19 cellular contexts compared by ENCODE assay signal in the genomic region with DNA sequence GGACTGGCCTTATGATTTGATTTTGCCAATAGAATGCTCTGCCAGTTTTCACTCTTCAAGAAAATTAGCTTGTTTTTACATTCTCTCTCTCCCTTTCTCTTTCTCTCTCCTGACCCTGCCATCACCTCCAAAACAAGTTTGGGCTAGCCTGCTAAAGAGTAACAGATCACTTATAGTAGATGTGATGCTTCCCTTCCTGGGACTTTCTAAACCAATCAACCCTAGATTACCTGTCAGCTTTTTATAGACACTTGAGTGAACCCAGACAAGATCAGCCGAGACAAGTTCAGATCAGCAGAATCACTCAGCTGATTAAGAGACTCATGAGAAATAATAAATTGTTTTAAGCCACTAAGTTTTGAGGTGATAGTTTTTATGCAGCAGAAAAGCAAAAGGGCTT.
A peak's percentile ranks its signal among the peaks of the same experiment; 100 is the strongest.
DNase-seq lines count a peak whose midpoint lies in the region; ATAC-seq and TF ChIP-seq lines count a peak whose summit lies in the region.
"Had no signal": no experiment of that assay in that cellular context is flagged by ENCODE, and none has a peak within 500 bp of the region (broad histone marks: within the 10 kb centered on the region; RNA-seq: fewer than 3 reads in every experiment).

No MANE protein-coding gene starts in this region.

- H3K9me3 Mint-ChIP-seq in WTC11, result peaks cover 8% of the 10 kb centered on the region; the same call in 1 of the 2 replicates
- H3K9me3 Mint-ChIP-seq in CD4-positive, alpha-beta T cell, result peaks cover 13% of the 10 kb centered on the region

- intact Hi-C loops in CD4-positive, alpha-beta T cell (cut with DNase I, micrococcal nuclease), result no loop called here

- no peak for TF ChIP-seq CTCF in WTC11 (IDR thresholded peaks at IDR 0.05)
- TF ChIP-seq CTCF in CD4-positive, alpha-beta T cell (IDR thresholded peaks at IDR 0.05), result no peak

- no peak overlapping the region for H3K4me2 ChIP-seq in Karpas-422 (ENCODE audit: low read depth, low read length, poor library complexity, severe bottlenecking)

- no peaks in the 10 kb centered on the region for H3K9me2 ChIP-seq in Karpas-422 (replicated peaks; ENCODE audit: insufficient read depth, low read length)

- no peak overlapping the region for H3K9ac ChIP-seq in Karpas-422 (ENCODE audit: low read length)

- DNase-seq in WTC11 (ENCODE audit: low spot score) (no peak), kidney tubule cell (ENCODE audit: low spot score) (peak; percentile 6), Karpas-422 (no peak), kidney glomerular epithelial cell (lab: John Stamatoyannopoulos, UW) (no peak)
- no peak for DNase-seq in CD4-positive, alpha-beta T cell
- no peak for DNase-seq in stimulated activated naive CD8-positive, alpha-beta T cell treated with anti-CD3 and anti-CD28 coated beads, Interleukin-15, Interleukin-2, amounts not matched to agents 100 U/mL and 50 U/mL, for 24 hours
- DNase-seq: DMS53, Kasumi-1, NCI-H1417, NCI-H1930, NCI-H2171 treated with DMSO at 0.1 percent for 48 hours, NCI-H748 treated with DMSO at 0.1 percent for 48 hours, PC-3, SW 1271 had no signal

- H3K4me1 Mint-ChIP-seq in WTC11, result peaks cover 2% of the 10 kb centered on the region; the same call in 1 of the 2 replicates
- H3K4me1 Mint-ChIP-seq in CD4-positive, alpha-beta T cell (ENCODE audit: low read depth), result no peaks in the 10 kb centered on the region

- no peaks in the 10 kb centered on the region for H3K36me3 Mint-ChIP-seq in WTC11
- H3K36me3 Mint-ChIP-seq in CD4-positive, alpha-beta T cell (ENCODE audit: low read depth), result no peaks in the 10 kb centered on the region

- no peak overlapping the region for H3K4me3 Mint-ChIP-seq in WTC11
- no peak overlapping the region for H3K4me3 Mint-ChIP-seq in CD4-positive, alpha-beta T cell

- no peaks in the 10 kb centered on the region for H4K20me1 ChIP-seq in Karpas-422 (ENCODE audit: insufficient read depth, low read depth, low read length)

- POLR2A ChIA-PET in WTC11 (lab: Charles Lee), result no interaction called here
- POLR2A ChIA-PET in CD4-positive, alpha-beta T cell (lab: Charles Lee), result no interaction called here

- H3K79me2 ChIP-seq in Karpas-422 (ENCODE audit: low read length), result no peaks in the 10 kb centered on the region

- H3K27ac ChIP-seq in Karpas-422 (ENCODE audit: low read length), result no peak overlapping the region
- no peak overlapping the region for H3K27ac ChIP-seq in CD4-positive, alpha-beta T cell (ENCODE audit: low read depth, low read length)
- H3K27ac ChIP-seq: RWPE1, SJSA1 had no signal

- H3K27ac Mint-ChIP-seq in WTC11, result peak overlapping the region; percentile 74
- H3K27ac Mint-ChIP-seq in CD4-positive, alpha-beta T cell, result no peak overlapping the region

- no peaks in the 10 kb centered on the region for H3K36me3 ChIP-seq in Karpas-422 (ENCODE audit: insufficient read depth, low read length)
- H3K36me3 ChIP-seq: SJSA1 had no signal

- no peak overlapping the region for H3K4me3 ChIP-seq in Karpas-422 (ENCODE audit: low read length)
- H3K4me3 ChIP-seq: SJSA1 had no signal

- no peaks in the 10 kb centered on the region for H3K4me1 ChIP-seq in Karpas-422 (ENCODE audit: low read length)
- H3K4me1 ChIP-seq: SJSA1 had no signal

- ATAC-seq in GM18907 (IDR thresholded peaks at IDR 0.05; ENCODE audit: unreplicated experiment) (peak; percentile 52), HG03378 (IDR thresholded peaks at IDR 0.05; ENCODE audit: unreplicated experiment) (peak; percentile 73), WTC11 (no peak)
- ATAC-seq in CD4-positive, alpha-beta T cell (ENCODE audit: poor library complexity), result no peak
- no peak for ATAC-seq in stimulated activated naive CD8-positive, alpha-beta T cell treated with anti-CD3 and anti-CD28 coated beads, Interleukin-15, Interleukin-2, amounts not matched to agents 100 U/mL and 50 U/mL, for 24 hours
- ATAC-seq: HCT116, PC-3 had no signal

- CTCF ChIA-PET in WTC11 (lab: Charles Lee), result no interaction called here
- CTCF ChIA-PET in CD4-positive, alpha-beta T cell (lab: Charles Lee), result no interaction called here

- H2AFZ ChIP-seq in Karpas-422 (ENCODE audit: low read length), result no peak overlapping the region

- H3K9me3 ChIP-seq in Karpas-422 (ENCODE audit: low read length), result peaks cover 3% of the 10 kb centered on the region
- peaks cover 6% of the 10 kb centered on the region for H3K9me3 ChIP-seq in CD4-positive, alpha-beta T cell (ENCODE audit: control insufficient read depth, low read length)
- H3K9me3 ChIP-seq: SJSA1 had no signal

- H3K27me3 Mint-ChIP-seq in WTC11 (ENCODE audit: low read depth), result no peaks in the 10 kb centered on the region
- H3K27me3 Mint-ChIP-seq in CD4-positive, alpha-beta T cell, result no peaks in the 10 kb centered on the region

- no peaks in the 10 kb centered on the region for H3K27me3 ChIP-seq in Karpas-422 (ENCODE audit: low read length)
- no peaks in the 10 kb centered on the region for H3K27me3 ChIP-seq in CD4-positive, alpha-beta T cell (ENCODE audit: control insufficient read depth, insufficient read depth, low read length)
- H3K27me3 ChIP-seq: SJSA1 had no signal

TF ChIP-seq in WTC11, 78 proteins besides CTCF, POLR2A, EP300 and RAD21:
- TF ChIP-seq MXD4 (CRISPR knock-in tag; IDR thresholded peaks at IDR 0.05; ENCODE audit: borderline replicate concordance) (no peak), OVOL2 (CRISPR knock-in tag; IDR thresholded peaks at IDR 0.05; ENCODE audit: borderline replicate concordance) (no peak), RELA (CRISPR knock-in tag; IDR thresholded peaks at IDR 0.05; ENCODE audit: borderline replicate concordance) (no peak), ZNF232 (CRISPR knock-in tag; IDR thresholded peaks at IDR 0.05) (no peak), GRHL2 (CRISPR knock-in tag; IDR thresholded peaks at IDR 0.05; ENCODE audit: insufficient replicate concordance, severe bottlenecking) (no peak), IRF2 (CRISPR knock-in tag; IDR thresholded peaks at IDR 0.05; ENCODE audit: borderline replicate concordance, low read depth) (no peak), ETV6 (CRISPR knock-in tag; IDR thresholded peaks at IDR 0.05) (no peak), ESRRA (CRISPR knock-in tag; IDR thresholded peaks at IDR 0.05; ENCODE audit: borderline replicate concordance) (no peak), ELF4 (CRISPR knock-in tag; IDR thresholded peaks at IDR 0.05; ENCODE audit: low read depth) (no peak), TEAD4 (CRISPR knock-in tag; IDR thresholded peaks at IDR 0.05) (no peak), MYBL2 (CRISPR knock-in tag; IDR thresholded peaks at IDR 0.05) (no peak), RORB (CRISPR knock-in tag; IDR thresholded peaks at IDR 0.05) (no peak), KAT7 (CRISPR knock-in tag; IDR thresholded peaks at IDR 0.05; ENCODE audit: borderline replicate concordance) (no peak), JAZF1 (CRISPR knock-in tag; IDR thresholded peaks at IDR 0.05) (no peak)
- TF ChIP-seq, protein P1, sequence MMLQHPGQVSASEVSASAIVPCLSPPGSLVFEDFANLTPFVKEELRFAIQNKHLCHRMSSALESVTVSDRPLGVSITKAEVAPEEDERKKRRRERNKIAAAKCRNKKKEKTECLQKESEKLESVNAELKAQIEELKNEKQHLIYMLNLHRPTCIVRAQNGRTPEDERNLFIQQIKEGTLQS (CRISPR knock-in tag; conservative IDR thresholded peaks at IDR 0.05), result no peak
- TF ChIP-seq, protein P2, sequence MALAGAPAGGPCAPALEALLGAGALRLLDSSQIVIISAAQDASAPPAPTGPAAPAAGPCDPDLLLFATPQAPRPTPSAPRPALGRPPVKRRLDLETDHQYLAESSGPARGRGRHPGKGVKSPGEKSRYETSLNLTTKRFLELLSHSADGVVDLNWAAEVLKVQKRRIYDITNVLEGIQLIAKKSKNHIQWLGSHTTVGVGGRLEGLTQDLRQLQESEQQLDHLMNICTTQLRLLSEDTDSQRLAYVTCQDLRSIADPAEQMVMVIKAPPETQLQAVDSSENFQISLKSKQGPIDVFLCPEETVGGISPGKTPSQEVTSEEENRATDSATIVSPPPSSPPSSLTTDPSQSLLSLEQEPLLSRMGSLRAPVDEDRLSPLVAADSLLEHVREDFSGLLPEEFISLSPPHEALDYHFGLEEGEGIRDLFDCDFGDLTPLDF (CRISPR knock-in tag; IDR thresholded peaks at IDR 0.05), result no peak
- TF ChIP-seq, protein P3, sequence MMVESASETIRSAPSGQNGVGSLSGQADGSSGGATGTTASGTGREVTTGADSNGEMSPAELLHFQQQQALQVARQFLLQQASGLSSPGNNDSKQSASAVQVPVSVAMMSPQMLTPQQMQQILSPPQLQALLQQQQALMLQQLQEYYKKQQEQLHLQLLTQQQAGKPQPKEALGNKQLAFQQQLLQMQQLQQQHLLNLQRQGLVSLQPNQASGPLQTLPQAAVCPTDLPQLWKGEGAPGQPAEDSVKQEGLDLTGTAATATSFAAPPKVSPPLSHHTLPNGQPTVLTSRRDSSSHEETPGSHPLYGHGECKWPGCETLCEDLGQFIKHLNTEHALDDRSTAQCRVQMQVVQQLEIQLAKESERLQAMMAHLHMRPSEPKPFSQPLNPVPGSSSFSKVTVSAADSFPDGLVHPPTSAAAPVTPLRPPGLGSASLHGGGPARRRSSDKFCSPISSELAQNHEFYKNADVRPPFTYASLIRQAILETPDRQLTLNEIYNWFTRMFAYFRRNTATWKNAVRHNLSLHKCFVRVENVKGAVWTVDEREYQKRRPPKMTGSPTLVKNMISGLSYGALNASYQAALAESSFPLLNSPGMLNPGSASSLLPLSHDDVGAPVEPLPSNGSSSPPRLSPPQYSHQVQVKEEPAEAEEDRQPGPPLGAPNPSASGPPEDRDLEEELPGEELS (CRISPR knock-in tag; IDR thresholded peaks at IDR 0.05), result no peak
- TF ChIP-seq, protein P4, sequence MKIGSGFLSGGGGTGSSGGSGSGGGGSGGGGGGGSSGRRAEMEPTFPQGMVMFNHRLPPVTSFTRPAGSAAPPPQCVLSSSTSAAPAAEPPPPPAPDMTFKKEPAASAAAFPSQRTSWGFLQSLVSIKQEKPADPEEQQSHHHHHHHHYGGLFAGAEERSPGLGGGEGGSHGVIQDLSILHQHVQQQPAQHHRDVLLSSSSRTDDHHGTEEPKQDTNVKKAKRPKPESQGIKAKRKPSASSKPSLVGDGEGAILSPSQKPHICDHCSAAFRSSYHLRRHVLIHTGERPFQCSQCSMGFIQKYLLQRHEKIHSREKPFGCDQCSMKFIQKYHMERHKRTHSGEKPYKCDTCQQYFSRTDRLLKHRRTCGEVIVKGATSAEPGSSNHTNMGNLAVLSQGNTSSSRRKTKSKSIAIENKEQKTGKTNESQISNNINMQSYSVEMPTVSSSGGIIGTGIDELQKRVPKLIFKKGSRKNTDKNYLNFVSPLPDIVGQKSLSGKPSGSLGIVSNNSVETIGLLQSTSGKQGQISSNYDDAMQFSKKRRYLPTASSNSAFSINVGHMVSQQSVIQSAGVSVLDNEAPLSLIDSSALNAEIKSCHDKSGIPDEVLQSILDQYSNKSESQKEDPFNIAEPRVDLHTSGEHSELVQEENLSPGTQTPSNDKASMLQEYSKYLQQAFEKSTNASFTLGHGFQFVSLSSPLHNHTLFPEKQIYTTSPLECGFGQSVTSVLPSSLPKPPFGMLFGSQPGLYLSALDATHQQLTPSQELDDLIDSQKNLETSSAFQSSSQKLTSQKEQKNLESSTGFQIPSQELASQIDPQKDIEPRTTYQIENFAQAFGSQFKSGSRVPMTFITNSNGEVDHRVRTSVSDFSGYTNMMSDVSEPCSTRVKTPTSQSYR (CRISPR knock-in tag; IDR thresholded peaks at IDR 0.05), result no peak

Comparison
In these comparisons a context has a peak if more than half of its experiments do, and no peak if none do; other contexts are left out.
1. ATAC-seq: peak in GM18907 (single experiment) and HG03378 (single experiment); none in WTC11 (single experiment), CD4-positive, alpha-beta T cell (single experiment) and stimulated activated naive CD8-positive, alpha-beta T cell treated with anti-CD3 and anti-CD28 coated beads, Interleukin-15, Interleukin-2, amounts not matched to agents 100 U/mL and 50 U/mL, for 24 hours (single experiment).